ENCODE assay signal across 8 cellular contexts in genomic region chr1:150576367-150576711, GRCh38. TPM values are rescaled to one million over a fixed set of nuclear protein-coding genes. Genes with fewer than 3 reads are reported as not detected.
DNase-seq lines count a peak whose midpoint lies in the region; ATAC-seq and TF ChIP-seq lines count a peak whose summit lies in the region.

No MANE protein-coding gene starts in this region.

- peaks cover 43% of the 10 kb centered on the region for H3K4me1 ChIP-seq in iPS-18a (ENCODE audit: control insufficient read depth, low read depth, low read length)

- peak overlapping the region; percentile 96 for H3K4me3 Mint-ChIP-seq in HFFc6
- peak overlapping the region; percentile 97 for H3K4me3 Mint-ChIP-seq in activated CD8-positive, alpha-beta T cell treated with anti-CD3 and anti-CD28 coated beads, Interleukin-2, amount 10 ng/mL, durations not matched to agents 7 days and 5 days
- H3K4me3 Mint-ChIP-seq in stimulated activated effector memory CD8-positive, alpha-beta T cell treated with anti-CD3 and anti-CD28 coated beads, Interleukin-12 subunit alpha, Interleukin-12 subunit beta, amount 100 ng/mL, for 72 hours: peak overlapping the region; percentile 88

- DNase-seq in HFFc6 (no peak), HUDEP-2 (lab: John Stamatoyannopoulos, UW; ENCODE audit: unreplicated experiment in 76 of 76) (no peak), islet precursor cell (no peak), NCI-H1694 (lab: John Stamatoyannopoulos, UW) (no peak)
- no peak for DNase-seq in activated CD8-positive, alpha-beta T cell treated with anti-CD3 and anti-CD28 coated beads, Interleukin-2, amount 10 ng/mL, durations not matched to agents 7 days and 5 days
- no peak for DNase-seq in stimulated activated effector memory CD8-positive, alpha-beta T cell treated with anti-CD3 and anti-CD28 coated beads, Interleukin-12 subunit alpha, Interleukin-12 subunit beta, amount 100 ng/mL, for 72 hours (ENCODE audit: low spot score in 2 of 2)

- H3K9me3 ChIP-seq in iPS-18a (ENCODE audit: control insufficient read depth, low read depth, low read length): no peaks in the 10 kb centered on the region

- H3K27ac ChIP-seq in iPS-18a (ENCODE audit: low read length): no peak overlapping the region

- CTCF ChIA-PET in activated CD8-positive, alpha-beta T cell treated with anti-CD3 and anti-CD28 coated beads, Interleukin-2, amount 10 ng/mL, durations not matched to agents 7 days and 5 days (lab: Charles Lee): interaction anchor here (0.6 to 13.3 kb wide), 4 partner anchors 11 to 204 kb away, joined by 3 to 412 read pairs (median 20); no protein-coding TSS in a partner anchor

- peaks cover 63% of the 10 kb centered on the region for H3K36me3 ChIP-seq in iPS-18a (ENCODE audit: control insufficient read depth, low read depth, low read length)

- H3K27me3 ChIP-seq in iPS-18a (ENCODE audit: control insufficient read depth, insufficient read depth, low read length): no peaks in the 10 kb centered on the region

- peaks cover 70% of the 10 kb centered on the region for H3K36me3 Mint-ChIP-seq in HFFc6 (ENCODE audit: low read depth)
- peaks cover 73% of the 10 kb centered on the region for H3K36me3 Mint-ChIP-seq in activated CD8-positive, alpha-beta T cell treated with anti-CD3 and anti-CD28 coated beads, Interleukin-2, amount 10 ng/mL, durations not matched to agents 7 days and 5 days (ENCODE audit: low read depth)
- peaks cover 97% of the 10 kb centered on the region for H3K36me3 Mint-ChIP-seq in stimulated activated effector memory CD8-positive, alpha-beta T cell treated with anti-CD3 and anti-CD28 coated beads, Interleukin-12 subunit alpha, Interleukin-12 subunit beta, amount 100 ng/mL, for 72 hours

- TF ChIP-seq CTCF in HFFc6 (IDR thresholded peaks at IDR 0.05): no peak

- peaks cover 58% of the 10 kb centered on the region for H3K4me1 Mint-ChIP-seq in HFFc6 (ENCODE audit: low read depth)
- H3K4me1 Mint-ChIP-seq in activated CD8-positive, alpha-beta T cell treated with anti-CD3 and anti-CD28 coated beads, Interleukin-2, amount 10 ng/mL, durations not matched to agents 7 days and 5 days (ENCODE audit: low read depth): peaks cover 61% of the 10 kb centered on the region
- peaks cover 38% of the 10 kb centered on the region for H3K4me1 Mint-ChIP-seq in stimulated activated effector memory CD8-positive, alpha-beta T cell treated with anti-CD3 and anti-CD28 coated beads, Interleukin-12 subunit alpha, Interleukin-12 subunit beta, amount 100 ng/mL, for 72 hours

- peak overlapping the region; percentile 96 for H3K27ac Mint-ChIP-seq in HFFc6
- H3K27ac Mint-ChIP-seq in activated CD8-positive, alpha-beta T cell treated with anti-CD3 and anti-CD28 coated beads, Interleukin-2, amount 10 ng/mL, durations not matched to agents 7 days and 5 days: peak overlapping the region; percentile 94
- H3K27ac Mint-ChIP-seq in stimulated activated effector memory CD8-positive, alpha-beta T cell treated with anti-CD3 and anti-CD28 coated beads, Interleukin-12 subunit alpha, Interleukin-12 subunit beta, amount 100 ng/mL, for 72 hours: peak overlapping the region; percentile 98

- peaks cover 80% of the 10 kb centered on the region for H3K27me3 Mint-ChIP-seq in HFFc6 (ENCODE audit: insufficient read depth)
- no peaks in the 10 kb centered on the region for H3K27me3 Mint-ChIP-seq in activated CD8-positive, alpha-beta T cell treated with anti-CD3 and anti-CD28 coated beads, Interleukin-2, amount 10 ng/mL, durations not matched to agents 7 days and 5 days (ENCODE audit: low read depth)

- peak overlapping the region; percentile 94 for H3K4me3 ChIP-seq in iPS-18a (ENCODE audit: low read length)

- peak overlapping the region; percentile 100 for H3K9ac ChIP-seq in iPS-18a (ENCODE audit: low read length)

- H3K9me3 Mint-ChIP-seq in HFFc6: peaks cover 33% of the 10 kb centered on the region
- no peaks in the 10 kb centered on the region for H3K9me3 Mint-ChIP-seq in activated CD8-positive, alpha-beta T cell treated with anti-CD3 and anti-CD28 coated beads, Interleukin-2, amount 10 ng/mL, durations not matched to agents 7 days and 5 days (ENCODE audit: insufficient read depth)
- no peaks in the 10 kb centered on the region for H3K9me3 Mint-ChIP-seq in stimulated activated effector memory CD8-positive, alpha-beta T cell treated with anti-CD3 and anti-CD28 coated beads, Interleukin-12 subunit alpha, Interleukin-12 subunit beta, amount 100 ng/mL, for 72 hours

- POLR2A ChIA-PET in activated CD8-positive, alpha-beta T cell treated with anti-CD3 and anti-CD28 coated beads, Interleukin-2, amount 10 ng/mL, durations not matched to agents 7 days and 5 days (lab: Charles Lee): interaction anchor here (1.0 to 19.3 kb wide), 8 partner anchors 12 to 690 kb away, joined by 3 to 1108 read pairs (median 12); partner anchors contain the start of genes ENSA, GOLPH3L, MINDY1 and RPRD2

- ATAC-seq in activated CD8-positive, alpha-beta T cell treated with anti-CD3 and anti-CD28 coated beads, Interleukin-2, amount 10 ng/mL, durations not matched to agents 7 days and 5 days: no peak
- no peak for ATAC-seq in stimulated activated effector memory CD8-positive, alpha-beta T cell treated with anti-CD3 and anti-CD28 coated beads, Interleukin-12 subunit alpha, Interleukin-12 subunit beta, amount 100 ng/mL, for 72 hours
- ATAC-seq in HG03571 (IDR thresholded peaks at IDR 0.05; ENCODE audit: unreplicated experiment): no peak

RNA-seq across cellular contexts. Expression of gene MCL1, which starts 3.1 kb away (rescaled TPM):
- 100 to 1,000 TPM; 155 to 170 (median 164) TPM for total RNA-seq in HFFc6 (2021; fragmentation: NEBNext Ultra II Directional; extraction: Animal tissue kit (Norgen Biotek cat#: 25700))
- total RNA-seq in activated CD8-positive, alpha-beta T cell treated with anti-CD3 and anti-CD28 coated beads, Interleukin-2, amount 10 ng/mL, durations not matched to agents 7 days and 5 days: 100 to 1,000 TPM; 249 to 261 TPM

RNA-seq across cellular contexts. Expression of gene ADAMTSL4, which starts 27.1 kb away (rescaled TPM):
- 10 to 100 TPM; 33.7 to 61.2 (median 38.2) TPM for total RNA-seq in HFFc6 (2021; fragmentation: NEBNext Ultra II Directional; extraction: Animal tissue kit (Norgen Biotek cat#: 25700))
- not detected for total RNA-seq in activated CD8-positive, alpha-beta T cell treated with anti-CD3 and anti-CD28 coated beads, Interleukin-2, amount 10 ng/mL, durations not matched to agents 7 days and 5 days

RNA-seq across cellular contexts. Expression of gene ENSA, which starts 53.1 kb away (rescaled TPM):
- 100 to 1,000 TPM; 111 to 124 (median 119) TPM for total RNA-seq in HFFc6 (2021; fragmentation: NEBNext Ultra II Directional; extraction: Animal tissue kit (Norgen Biotek cat#: 25700))
- total RNA-seq in activated CD8-positive, alpha-beta T cell treated with anti-CD3 and anti-CD28 coated beads, Interleukin-2, amount 10 ng/mL, durations not matched to agents 7 days and 5 days: 100 to 1,000 TPM; 208 to 214 TPM

Comparison
In these comparisons a context has a peak if more than half of its experiments do, and no peak if none do; other contexts are left out.
1. RNA of gene ADAMTSL4, which starts 27.1 kb away (total RNA-seq): 33.7 to 61.2 TPM in HFFc6; not detected in activated CD8-positive, alpha-beta T cell treated with anti-CD3 and anti-CD28 coated beads, Interleukin-2, amount 10 ng/mL, durations not matched to agents 7 days and 5 days; every median in the first group is over 10 times any median in the second.
2. Peak in every context shown above with its lines, with median percentiles within 50 percentile points of each other: H3K27ac Mint-ChIP-seq and H3K4me3 Mint-ChIP-seq.